1 cellular context compared by ENCODE assay signal in genomic region chr16:23452572-23453337, GRCh38.
A peak's percentile ranks its signal among the peaks of the same experiment; 100 is the strongest.
TF ChIP-seq lines count a peak whose summit lies in the region.

COG7 (minus strand) TSS chr16:23453189; CDS start chr16:23452994, 195 bp downstream.

TF ChIP-seq in K562, 482 proteins besides CTCF, POLR2A, EP300 and RAD21 (continued from another document and continues in another):
- TF ChIP-seq CHD7 (IDR thresholded peaks at IDR 0.05; ENCODE audit: low read depth, low read length): no peak
- TF ChIP-seq MEF2D (tag; conservative IDR thresholded peaks at IDR 0.05; ENCODE audit: low read depth): no peak
- no peak for TF ChIP-seq ZNF780A (CRISPR knock-in tag; IDR thresholded peaks at IDR 0.05)
- no peak for TF ChIP-seq FOXA1 (IDR thresholded peaks at IDR 0.05; ENCODE audit: borderline replicate concordance)
- TF ChIP-seq MBD2 (IDR thresholded peaks at IDR 0.05; ENCODE audit: borderline replicate concordance, low read depth): peak; percentile 27; the same call in 1 of the 2 replicates
- TF ChIP-seq CHD1 (IDR thresholded peaks at IDR 0.05; ENCODE audit: low read length): peak; percentile 60
- no peak for TF ChIP-seq BRF1 (IDR thresholded peaks at IDR 0.05; ENCODE audit: borderline replicate concordance, extremely low read depth, insufficient read length)
- TF ChIP-seq NKRF (IDR thresholded peaks at IDR 0.05; ENCODE audit: borderline replicate concordance): peak; percentile 98
- no peak for TF ChIP-seq ZNF398 (CRISPR knock-in tag; IDR thresholded peaks at IDR 0.05)
- TF ChIP-seq ZNF589 (CRISPR knock-in tag; IDR thresholded peaks at IDR 0.05; ENCODE audit: low read depth): no peak
- TF ChIP-seq THRAP3 (IDR thresholded peaks at IDR 0.05; ENCODE audit: borderline replicate concordance): no peak
- no peak for TF ChIP-seq ZNF253 (CRISPR knock-in tag; conservative IDR thresholded peaks at IDR 0.05)
- TF ChIP-seq ZNF408 (CRISPR knock-in tag; IDR thresholded peaks at IDR 0.05; ENCODE audit: low read depth): no peak
- TF ChIP-seq ZNF280A (IDR thresholded peaks at IDR 0.05; ENCODE audit: low read depth, partially characterized antibody): no peak
- no peak for TF ChIP-seq OTX1 (CRISPR knock-in tag; IDR thresholded peaks at IDR 0.05)
- TF ChIP-seq ZNF121 (CRISPR knock-in tag; conservative IDR thresholded peaks at IDR 0.05): peak; percentile 73; the same call in 1 of the 2 replicates
- TF ChIP-seq HNRNPK (IDR thresholded peaks at IDR 0.05; ENCODE audit: low read depth, low read length, poor library complexity, severe bottlenecking): no peak
- TF ChIP-seq DNMT1 (IDR thresholded peaks at IDR 0.05): no peak
- no peak for TF ChIP-seq ZNF41 (CRISPR knock-in tag; conservative IDR thresholded peaks at IDR 0.05)
- no peak for TF ChIP-seq RAD51 (IDR thresholded peaks at IDR 0.05; ENCODE audit: borderline replicate concordance, low read depth)
- TF ChIP-seq ZNF384 (IDR thresholded peaks at IDR 0.05; ENCODE audit: low read depth, low read length): no peak
- no peak for TF ChIP-seq CBX3 (IDR thresholded peaks at IDR 0.05; ENCODE audit: borderline replicate concordance in 1 of 2, low read length in 2 of 2)
- no peak for TF ChIP-seq PCBP2 (IDR thresholded peaks at IDR 0.05; ENCODE audit: low read depth, low read length, poor library complexity, severe bottlenecking)
- peak; percentile 97 for TF ChIP-seq SAP30 (IDR thresholded peaks at IDR 0.05; ENCODE audit: borderline replicate concordance, insufficient read depth, low read depth, low read length, poor library complexity, severe bottlenecking)
- TF ChIP-seq HNRNPL (IDR thresholded peaks at IDR 0.05; ENCODE audit: low read depth, low read length): no peak
- TF ChIP-seq E2F8 (IDR thresholded peaks at IDR 0.05; ENCODE audit: low read depth, partially characterized antibody): peak; percentile 73
- TF ChIP-seq ZSCAN29 (IDR thresholded peaks at IDR 0.05): 0 out of 2 replicates have a peak, but pooled peaks have one; percentile 11
- no peak for TF ChIP-seq MBD1 (CRISPR knock-in tag; IDR thresholded peaks at IDR 0.05)
- TF ChIP-seq TAF7 (tag; IDR thresholded peaks at IDR 0.05): no peak
- TF ChIP-seq ZBTB5 (IDR thresholded peaks at IDR 0.05): no peak
- no peak for TF ChIP-seq IRF9 (tag; IDR thresholded peaks at IDR 0.05)
- TF ChIP-seq NFIX (CRISPR knock-in tag; IDR thresholded peaks at IDR 0.05; ENCODE audit: low read depth): no peak
- TF ChIP-seq SOX6 (IDR thresholded peaks at IDR 0.05): peak; percentile 28; the same call in 1 of the 2 replicates
